ENCODE assay signal across 9 cellular contexts in the genomic region with DNA sequence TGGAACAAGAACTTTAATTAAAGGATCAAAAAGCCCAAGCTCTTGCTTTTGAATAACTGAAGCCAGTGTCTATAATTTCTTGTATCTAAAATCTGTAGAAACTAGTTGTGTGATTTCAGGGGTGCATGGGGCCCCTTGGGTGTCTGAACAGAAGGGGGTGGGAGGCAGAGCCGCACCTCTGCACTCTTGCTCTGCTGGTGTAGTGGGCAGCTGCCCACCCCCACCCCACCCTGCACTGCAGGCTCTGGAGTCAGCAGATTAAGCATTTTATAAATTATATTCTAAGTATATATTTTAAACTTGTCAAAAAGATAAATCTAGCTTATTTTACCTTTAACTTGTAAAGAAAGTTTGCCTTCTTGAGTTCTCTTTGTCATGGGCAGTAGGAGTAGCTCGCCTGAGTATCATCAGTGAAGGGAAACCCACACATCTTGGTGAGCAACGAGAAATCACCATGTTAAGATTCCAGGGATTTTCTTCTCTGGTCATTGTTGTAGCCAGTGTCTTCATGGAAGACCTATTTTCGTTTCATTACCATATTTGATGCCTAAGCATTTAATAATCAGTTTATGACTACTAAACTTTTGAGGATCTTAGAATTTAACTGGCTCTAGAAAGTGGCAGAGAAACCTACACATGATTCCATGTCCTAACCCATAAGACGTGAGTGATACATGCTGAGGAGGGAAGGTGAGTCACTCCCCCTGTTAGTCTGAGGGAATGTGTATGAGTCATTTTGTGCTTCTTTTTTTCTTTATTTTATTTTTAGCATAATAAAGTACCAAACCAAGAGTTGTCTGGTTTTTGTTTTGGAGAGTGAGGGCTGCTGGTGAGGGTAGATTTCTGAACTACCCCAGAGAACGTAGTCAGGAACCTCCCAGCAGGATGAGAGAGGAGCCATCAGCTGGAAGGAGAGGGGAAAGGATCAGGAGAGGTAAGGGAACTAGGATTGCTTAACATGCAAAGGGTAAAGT. TPM values are rescaled to one million over a fixed set of nuclear protein-coding genes. Genes with fewer than 3 reads are reported as not detected.
DNase-seq lines count a peak whose midpoint lies in the region; ATAC-seq and TF ChIP-seq lines count a peak whose summit lies in the region.
"Had no signal": no experiment of that assay in that cellular context is flagged by ENCODE, and none has a peak within 500 bp of the region (broad histone marks: within the 10 kb centered on the region; RNA-seq: fewer than 3 reads in every experiment).

No MANE protein-coding gene starts in this region.

- H3K27ac Mint-ChIP-seq in HFFc6: peak overlapping the region; percentile 86

- no peaks in the 10 kb centered on the region for H3K9me3 Mint-ChIP-seq in HFFc6

- H3K27ac ChIP-seq in WERI-Rb-1: no peak overlapping the region
- H3K27ac ChIP-seq: right lobe of liver had no signal

- H3K4me3 ChIP-seq in WERI-Rb-1 (ENCODE audit: low read depth, low read length): no peak overlapping the region
- H3K4me3 ChIP-seq: right lobe of liver had no signal

- ATAC-seq in GM18502 (IDR thresholded peaks at IDR 0.05; ENCODE audit: poor library complexity, unreplicated experiment): peak; percentile 80

- H3K9me3 ChIP-seq in WERI-Rb-1 (ENCODE audit: severe bottlenecking): no peaks in the 10 kb centered on the region
- H3K9me3 ChIP-seq: right lobe of liver had no signal

- H3K4me1 Mint-ChIP-seq in HFFc6 (ENCODE audit: low read depth): peaks cover 49% of the 10 kb centered on the region

- TF ChIP-seq CTCF in HFFc6 (IDR thresholded peaks at IDR 0.05): no peak
- no peak for TF ChIP-seq CTCF in WERI-Rb-1 (IDR thresholded peaks at IDR 0.05; ENCODE audit: low read depth, low read length)

- H3K27me3 ChIP-seq in WERI-Rb-1 (ENCODE audit: insufficient read depth, low read depth, severe bottlenecking): no peaks in the 10 kb centered on the region
- H3K27me3 ChIP-seq: right lobe of liver had no signal

- DNase-seq in HFFc6 (peak; percentile 89), NOMO-1 treated with dmso at 0.1 percent for 144 hours (lab: John Stamatoyannopoulos, UW; ENCODE audit: unreplicated experiment) (peak; percentile 6), dedifferentiated amniotic fluid mesenchymal stem cell (ENCODE audit: extremely low spot score) (peak; percentile 72), smooth muscle cell of the brain vasculature (ENCODE audit: low read depth, low spot score) (peak; percentile 63), NCI-H510A treated with DMSO at 0.1 percent for 48 hours (lab: John Stamatoyannopoulos, UW) (no peak), NK-92 (lab: John Stamatoyannopoulos, UW; ENCODE audit: unreplicated experiment) (no peak), WERI-Rb-1 (no peak)
- DNase-seq: right lobe of liver had no signal

- peak overlapping the region; percentile 78 for H3K4me3 Mint-ChIP-seq in HFFc6

- H3K27me3 Mint-ChIP-seq in HFFc6 (ENCODE audit: insufficient read depth): no peaks in the 10 kb centered on the region

- no peaks in the 10 kb centered on the region for H3K36me3 ChIP-seq in WERI-Rb-1
- H3K36me3 ChIP-seq: right lobe of liver had no signal

- H3K36me3 Mint-ChIP-seq in HFFc6 (ENCODE audit: low read depth): no peaks in the 10 kb centered on the region

RNA-seq across cellular contexts. Expression of gene UBE2L5, which starts 7.7 kb away (rescaled TPM):
- under 1 TPM in 1 of 6 experiments, not detected in 5; 0.21 TPM for total RNA-seq in HFFc6 (2021; fragmentation: NEBNext Ultra II Directional; extraction: Animal tissue kit (Norgen Biotek cat#: 25700))
- total RNA-seq: right lobe of liver had no signal

RNA-seq across cellular contexts. Expression of gene HMGB1, which starts 35.7 kb away (rescaled TPM):
- total RNA-seq in HFFc6 (2021; fragmentation: NEBNext Ultra II Directional; extraction: Animal tissue kit (Norgen Biotek cat#: 25700)): 100 to 1,000 TPM; 259 to 434 (median 377) TPM

Comparison
In these comparisons a context has a peak if more than half of its experiments do, and no peak if none do; other contexts are left out.
1. DNase-seq: peak in HFFc6 (single experiment), NOMO-1 treated with dmso at 0.1 percent for 144 hours (single experiment), dedifferentiated amniotic fluid mesenchymal stem cell (single experiment) and smooth muscle cell of the brain vasculature (single experiment); none in NCI-H510A treated with DMSO at 0.1 percent for 48 hours (single experiment), NK-92 (single experiment) and WERI-Rb-1 (single experiment).